In genomic region chr6:39040080-39040673, GRCh38 we compare ENCODE assay signal across 24 cellular contexts.
"Had no signal": no experiment of that assay in that cellular context is flagged by ENCODE, and none has a peak within 500 bp of the region (broad histone marks: within the 10 kb centered on the region; RNA-seq: fewer than 3 reads in every experiment).

No MANE protein-coding gene starts in this region.

- H3K4me3 ChIP-seq: breast epithelium, esophagus squamous epithelium, right atrium auricular region, smooth muscle cell, stomach, thyroid gland, upper lobe of right lung had no signal

- H3K36me3 ChIP-seq: breast epithelium, esophagus squamous epithelium, right atrium auricular region, stomach, thyroid gland, upper lobe of right lung had no signal

- H3K9me3 ChIP-seq: breast epithelium, esophagus squamous epithelium, right atrium auricular region, stomach, thyroid gland, upper lobe of right lung had no signal

- H3K36me3 Mint-ChIP-seq: stimulated activated naive B cell treated with anti-CD40 and anti-IgM and Interleukin-4, amounts not matched to agents 10 μg/mL and 1 μg/mL and 100 μg/mL, for 72 hours had no signal

- H3K27me3 ChIP-seq: right atrium auricular region, thyroid gland had no signal

- H3K9me3 Mint-ChIP-seq: neural crest cell; stimulated activated naive B cell treated with anti-CD40 and anti-IgM and Interleukin-4, amounts not matched to agents 10 μg/mL and 1 μg/mL and 100 μg/mL, for 72 hours; T-helper 2 cell treated with Interferon-gamma antibody and Interleukin-4, amounts not matched to agents 5 μg/mL and 100 μg/mL, for 36 hours had no signal

- ATAC-seq: left ventricle myocardium superior, upper lobe of right lung had no signal

- H3K27ac Mint-ChIP-seq: activated CD4-positive, alpha-beta T cell treated with anti-CD3 and anti-CD28 coated beads for 36 hours; naive B cell; stimulated activated naive B cell treated with anti-CD40 and anti-IgM and Interleukin-4, amounts not matched to agents 10 μg/mL and 1 μg/mL and 100 μg/mL, for 72 hours; T-helper 2 cell treated with Interferon-gamma antibody and Interleukin-4, amounts not matched to agents 5 μg/mL and 100 μg/mL, for 36 hours had no signal

- H3K27ac ChIP-seq: breast epithelium, epithelial cell of prostate, esophagus squamous epithelium, parathyroid adenoma, right atrium auricular region, stomach, thyroid gland, upper lobe of right lung had no signal

- H3K9ac ChIP-seq: parathyroid adenoma had no signal

- H3K4me2 ChIP-seq: smooth muscle cell had no signal

- DNase-seq: activated CD4-positive, alpha-beta T cell treated with anti-CD3 and anti-CD28 coated beads for 36 hours; activated CD4-positive, alpha-beta T cell treated with anti-CD3 and anti-CD28 coated beads, Interleukin-2, amount 50 U/mL, for 4 hours; activated CD4-positive, CD25-positive, alpha-beta regulatory T cell; activated gamma-delta T cell; activated naive CD4-positive, alpha-beta T cell treated with anti-CD3 and anti-CD28 coated beads, Interleukin-2, amount 50 U/mL, for 16 hours; central memory CD4-positive, alpha-beta T cell; esophagus squamous epithelium; foreskin melanocyte; left ventricle myocardium superior; naive B cell; nucleus accumbens; stimulated activated CD4-positive, alpha-beta T cell treated with anti-CD3 and anti-CD28 coated beads, Interleukin-1b, Interleukin-23, amount 100 ng/mL, for 48 hours; stimulated activated naive B cell treated with anti-CD40 and anti-IgM and Interleukin-4, amounts not matched to agents 10 μg/mL and 1 μg/mL and 100 μg/mL, for 72 hours; stomach; T-helper 1 cell; thyroid gland; upper lobe of right lung had no signal

- H3K4me3 Mint-ChIP-seq: activated CD4-positive, alpha-beta T cell treated with anti-CD3 and anti-CD28 coated beads for 36 hours; naive B cell; neural crest cell; stimulated activated naive B cell treated with anti-CD40 and anti-IgM and Interleukin-4, amounts not matched to agents 10 μg/mL and 1 μg/mL and 100 μg/mL, for 72 hours; T-helper 2 cell treated with Interferon-gamma antibody and Interleukin-4, amounts not matched to agents 5 μg/mL and 100 μg/mL, for 36 hours had no signal

- H3K4me1 ChIP-seq: breast epithelium, esophagus squamous epithelium, parathyroid adenoma, stomach, thyroid gland, upper lobe of right lung had no signal
